In the genomic region with DNA sequence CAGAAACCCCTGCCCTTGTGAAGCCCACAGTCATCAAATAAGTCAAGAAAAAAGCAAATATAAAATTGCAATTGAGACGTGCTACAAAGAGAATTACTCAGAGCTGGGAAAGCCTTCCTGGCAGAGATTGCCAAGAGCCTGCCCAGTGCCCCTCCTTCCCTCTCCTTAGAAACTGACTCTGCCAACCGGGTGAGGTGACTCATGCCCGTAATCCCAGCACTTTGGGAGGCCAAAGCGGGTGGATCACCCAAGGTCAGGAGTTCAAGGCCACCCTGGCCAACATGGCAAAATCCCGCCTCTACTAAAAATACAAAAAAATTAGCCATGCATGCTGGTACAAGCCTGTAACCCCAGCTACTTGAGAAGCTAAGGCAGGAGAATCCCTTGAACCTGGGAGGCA, we compare ENCODE assay signal across 11 cellular contexts.
A peak's percentile ranks its signal among the peaks of the same experiment; 100 is the strongest.
DNase-seq lines count a peak whose midpoint lies in the region; ATAC-seq and TF ChIP-seq lines count a peak whose summit lies in the region.
"Had no signal": no experiment of that assay in that cellular context is flagged by ENCODE, and none has a peak within 500 bp of the region (broad histone marks: within the 10 kb centered on the region; RNA-seq: fewer than 3 reads in every experiment).

No MANE protein-coding gene starts in this region.

- peaks cover 9% of the 10 kb centered on the region; the same call in 1 of the 2 replicates for H3K4me1 Mint-ChIP-seq in HFFc6 (ENCODE audit: low read depth)

- peak; percentile 93 for DNase-seq in A172 (ENCODE audit: low spot score)
- DNase-seq in HFFc6 = peak; percentile 66
- peak; percentile 75 for DNase-seq in amniotic epithelial cell (ENCODE audit: low read depth)
- DNase-seq in iris pigment epithelial cell (ENCODE audit: low read depth) = peak; percentile 28
- DNase-seq in activated CD4-positive, alpha-beta T cell treated with anti-CD3 and anti-CD28 coated beads, Interleukin-2, amount 50 U/mL, for 48 hours = no peak
- DNase-seq in OCI-M1 (lab: John Stamatoyannopoulos, UW) = no peak
- DNase-seq in G401 (ENCODE audit: low spot score) = no peak
- DNase-seq: activated CD4-positive, alpha-beta memory T cell treated with anti-CD3 and anti-CD28 coated beads for 36 hours; colonic mucosa; stimulated activated naive CD8-positive, alpha-beta T cell treated with anti-CD3 and anti-CD28 coated beads, Interleukin-15, Interleukin-2, amounts not matched to agents 100 U/mL and 50 U/mL, for 24 hours had no signal

- no peaks in the 10 kb centered on the region for H3K9me3 Mint-ChIP-seq in HFFc6
- H3K9me3 Mint-ChIP-seq: activated CD4-positive, alpha-beta memory T cell treated with anti-CD3 and anti-CD28 coated beads for 36 hours had no signal

- H3K4me3 Mint-ChIP-seq in HFFc6 = no peak overlapping the region; the same call in 1 of the 2 replicates
- H3K4me3 Mint-ChIP-seq: activated CD4-positive, alpha-beta memory T cell treated with anti-CD3 and anti-CD28 coated beads for 36 hours had no signal

- H3K36me3 Mint-ChIP-seq in HFFc6 (ENCODE audit: low read depth) = no peaks in the 10 kb centered on the region
- H3K36me3 Mint-ChIP-seq: activated CD4-positive, alpha-beta memory T cell treated with anti-CD3 and anti-CD28 coated beads for 36 hours had no signal

- H3K27ac Mint-ChIP-seq in HFFc6 = no peak overlapping the region
- H3K27ac Mint-ChIP-seq: activated CD4-positive, alpha-beta memory T cell treated with anti-CD3 and anti-CD28 coated beads for 36 hours had no signal

- TF ChIP-seq CTCF in HFFc6 (IDR thresholded peaks at IDR 0.05) = no peak

- no peak for ATAC-seq in HG03025 (IDR thresholded peaks at IDR 0.05; ENCODE audit: low FRiP score, unreplicated experiment)
- ATAC-seq: stimulated activated naive CD8-positive, alpha-beta T cell treated with anti-CD3 and anti-CD28 coated beads, Interleukin-15, Interleukin-2, amounts not matched to agents 100 U/mL and 50 U/mL, for 24 hours had no signal

- peaks cover 25% of the 10 kb centered on the region for H3K27me3 Mint-ChIP-seq in HFFc6 (ENCODE audit: insufficient read depth)

- in situ Hi-C loops in G401 (cut with HindIII; ENCODE audit: low sequenced_read_pairs) = no loop called here

Comparison
In these comparisons a context has a peak if more than half of its experiments do, and no peak if none do; other contexts are left out.
1. DNase-seq: peak in A172 (single experiment), HFFc6 (single experiment), amniotic epithelial cell (single experiment) and iris pigment epithelial cell (single experiment); none in activated CD4-positive, alpha-beta T cell treated with anti-CD3 and anti-CD28 coated beads, Interleukin-2, amount 50 U/mL, for 48 hours (0 of 2), OCI-M1 (single experiment) and G401 (single experiment).